ENCODE assay signal across 17 cellular contexts in the genomic region with DNA sequence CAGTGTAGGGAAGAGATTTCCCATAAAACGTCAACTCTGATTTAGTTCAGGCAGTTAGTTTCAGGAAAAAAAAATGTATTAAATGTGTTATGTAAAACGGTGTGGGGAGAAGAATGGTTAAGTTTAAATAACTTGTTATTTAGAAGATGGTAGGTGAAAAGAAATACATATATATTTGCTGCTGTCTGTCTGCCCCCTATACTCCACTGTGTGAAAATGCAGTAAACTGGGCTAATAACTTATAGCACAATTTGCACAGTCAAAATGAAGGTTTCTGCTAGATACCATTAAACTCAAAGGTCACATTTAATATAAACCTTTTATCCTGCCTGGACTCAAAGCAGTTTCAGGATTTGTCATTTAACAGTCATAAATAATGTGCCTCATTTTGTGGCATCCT.
DNase-seq lines count a peak whose midpoint lies in the region; ATAC-seq and TF ChIP-seq lines count a peak whose summit lies in the region.
"Had no signal": no experiment of that assay in that cellular context is flagged by ENCODE, and none has a peak within 500 bp of the region (broad histone marks: within the 10 kb centered on the region; RNA-seq: fewer than 3 reads in every experiment).

No MANE protein-coding gene starts in this region.

- peak; percentile 73 for ATAC-seq in HG03439 (IDR thresholded peaks at IDR 0.05; ENCODE audit: unreplicated experiment)
- ATAC-seq: activated CD8-positive, alpha-beta T cell treated with anti-CD3 and anti-CD28 coated beads, Interleukin-2, amount 10 ng/mL, durations not matched to agents 7 days and 5 days had no signal

- no peak overlapping the region for H3K4me2 ChIP-seq in SK-N-SH

- POLR2A ChIA-PET in SK-N-SH (lab: Yijun Ruan, JAX): no interaction called here

- DNase-seq in DMS53 (lab: John Stamatoyannopoulos, UW) (peak; percentile 0), DMS53 treated with DMSO at 0.1 percent for 48 hours (lab: John Stamatoyannopoulos, UW; ENCODE audit: unreplicated experiment) (no peak), SK-N-SH (no peak), osteocyte (ENCODE audit: extremely low spot score, unreplicated experiment) (no peak), NCI-H2196 (lab: John Stamatoyannopoulos, UW; ENCODE audit: unreplicated experiment) (no peak), SIG-M5 (lab: John Stamatoyannopoulos, UW) (no peak), mesothelial cell of epicardium (ENCODE audit: low spot score in 2 of 2, unreplicated experiment in 2 of 2) (no peak)
- DNase-seq: activated CD8-positive, alpha-beta T cell treated with anti-CD3 and anti-CD28 coated beads, Interleukin-2, amount 10 ng/mL, durations not matched to agents 7 days and 5 days; activated gamma-delta T cell; CD4-positive, alpha-beta T cell; NCI-H146; NCI-H524 treated with DMSO at 0.1 percent for 48 hours had no signal

- no peaks in the 10 kb centered on the region for H3K36me3 ChIP-seq in SK-N-SH (replicated peaks in 1 of 2; ENCODE audit: control insufficient read depth in 1 of 2, insufficient read depth in 2 of 2, low read length in 1 of 2)

- H3K4me1 Mint-ChIP-seq in osteocyte (ENCODE audit: unreplicated experiment): no peaks in the 10 kb centered on the region
- peaks cover 4% of the 10 kb centered on the region for H3K4me1 Mint-ChIP-seq in mesothelial cell of epicardium
- H3K4me1 Mint-ChIP-seq: memory B cell had no signal

- no peak for TF ChIP-seq EP300 in SK-N-SH (IDR thresholded peaks at IDR 0.05; ENCODE audit: borderline replicate concordance in 1 of 2, low read depth in 1 of 2, low read length in 1 of 2)

- H3K27ac Mint-ChIP-seq in osteocyte (ENCODE audit: unreplicated experiment) (no peak overlapping the region), mesothelial cell of epicardium (no peak overlapping the region)
- H3K27ac Mint-ChIP-seq: activated CD8-positive, alpha-beta T cell treated with anti-CD3 and anti-CD28 coated beads, Interleukin-2, amount 10 ng/mL, durations not matched to agents 7 days and 5 days; CD4-positive, alpha-beta T cell; memory B cell had no signal

- H3K4me1 ChIP-seq in SK-N-SH (ENCODE audit: control insufficient read depth in 1 of 2, insufficient read depth in 2 of 2, low read depth in 1 of 2, low read length in 1 of 2): peaks cover 0 to 8% of the 10 kb centered on the region in 2 experiments; a peak in 1 of 4 replicates

- no peaks in the 10 kb centered on the region for H3F3A ChIP-seq in SK-N-SH (replicated peaks; ENCODE audit: insufficient read depth)

- no peak overlapping the region for H3K9ac ChIP-seq in SK-N-SH

- CTCF ChIA-PET in SK-N-SH (lab: Yijun Ruan, JAX): interaction anchor here (2.0 kb wide), 1 partner anchor 23 kb away, joined by 4 read pairs; no protein-coding TSS in a partner anchor

- H3K4me3 Mint-ChIP-seq in osteocyte (ENCODE audit: unreplicated experiment) (no peak overlapping the region), mesothelial cell of epicardium (no peak overlapping the region)
- H3K4me3 Mint-ChIP-seq: activated CD8-positive, alpha-beta T cell treated with anti-CD3 and anti-CD28 coated beads, Interleukin-2, amount 10 ng/mL, durations not matched to agents 7 days and 5 days; CD4-positive, alpha-beta T cell; IgD-negative memory B cell; memory B cell had no signal

- 2% methylated on average over 2 of the region's 2 CpGs for WGBS in SK-N-SH (ENCODE audit: low lambda C conversion rate)

- H2AFZ ChIP-seq in SK-N-SH (ENCODE audit: low read depth): no peak overlapping the region

- H3K9me2 ChIP-seq in SK-N-SH: no peaks in the 10 kb centered on the region

- peak; percentile 23; the same call in 1 of the 2 replicates for TF ChIP-seq CTCF in SK-N-SH (IDR thresholded peaks at IDR 0.05)
- TF ChIP-seq CTCF in osteocyte (IDR thresholded peaks at IDR 0.05): peak; percentile 41
- TF ChIP-seq CTCF in mesothelial cell of epicardium (IDR thresholded peaks at IDR 0.05; ENCODE audit: unreplicated experiment): no peak

- H3K27me3 Mint-ChIP-seq in osteocyte (ENCODE audit: unreplicated experiment) (peaks cover 14% of the 10 kb centered on the region), mesothelial cell of epicardium (ENCODE audit: low read depth) (peaks cover 3% of the 10 kb centered on the region)
- H3K27me3 Mint-ChIP-seq: CD4-positive, alpha-beta T cell had no signal

- no peaks in the 10 kb centered on the region; the same call in 1 of the 2 replicates for H3K27me3 ChIP-seq in SK-N-SH (ENCODE audit: insufficient read depth)

- H3K9me3 Mint-ChIP-seq in osteocyte (ENCODE audit: unreplicated experiment) (no peaks in the 10 kb centered on the region), mesothelial cell of epicardium (no peaks in the 10 kb centered on the region)
- H3K9me3 Mint-ChIP-seq: memory B cell had no signal

- H3K27ac ChIP-seq in SK-N-SH (ENCODE audit: low read depth in 2 of 2, low read length in 1 of 2): no peak overlapping the region
- H3K27ac ChIP-seq: 22Rv1, skin epidermis had no signal

- H3K4me3 ChIP-seq in SK-N-SH (ENCODE audit: low read depth in 2 of 2, low read length in 1 of 2): no peak overlapping the region
- H3K4me3 ChIP-seq: skin epidermis had no signal

- H3K9me3 ChIP-seq in SK-N-SH: no peaks in the 10 kb centered on the region

- no peaks in the 10 kb centered on the region for H3K79me2 ChIP-seq in SK-N-SH (ENCODE audit: insufficient read depth)

- H3K36me3 Mint-ChIP-seq in osteocyte (ENCODE audit: unreplicated experiment): no peaks in the 10 kb centered on the region
- no peaks in the 10 kb centered on the region for H3K36me3 Mint-ChIP-seq in mesothelial cell of epicardium
- H3K36me3 Mint-ChIP-seq: IgD-negative memory B cell, memory B cell had no signal

- no peak; the same call in 1 of the 2 replicates for TF ChIP-seq RAD21 in SK-N-SH (IDR thresholded peaks at IDR 0.05; ENCODE audit: low read length)

- no peaks in the 10 kb centered on the region for H4K20me1 ChIP-seq in SK-N-SH (ENCODE audit: insufficient read depth)

TF ChIP-seq in SK-N-SH, 30 proteins besides CTCF, POLR2A, EP300 and RAD21:
- TF ChIP-seq SIN3A (IDR thresholded peaks at IDR 0.05; ENCODE audit: borderline replicate concordance, low read depth, low read length): no peak
- TF ChIP-seq MXI1 (IDR thresholded peaks at IDR 0.05; ENCODE audit: low read depth, low read length): no peak
- TF ChIP-seq TEAD4 (IDR thresholded peaks at IDR 0.05; ENCODE audit: borderline replicate concordance, insufficient read depth): no peak
- TF ChIP-seq, protein P1, sequence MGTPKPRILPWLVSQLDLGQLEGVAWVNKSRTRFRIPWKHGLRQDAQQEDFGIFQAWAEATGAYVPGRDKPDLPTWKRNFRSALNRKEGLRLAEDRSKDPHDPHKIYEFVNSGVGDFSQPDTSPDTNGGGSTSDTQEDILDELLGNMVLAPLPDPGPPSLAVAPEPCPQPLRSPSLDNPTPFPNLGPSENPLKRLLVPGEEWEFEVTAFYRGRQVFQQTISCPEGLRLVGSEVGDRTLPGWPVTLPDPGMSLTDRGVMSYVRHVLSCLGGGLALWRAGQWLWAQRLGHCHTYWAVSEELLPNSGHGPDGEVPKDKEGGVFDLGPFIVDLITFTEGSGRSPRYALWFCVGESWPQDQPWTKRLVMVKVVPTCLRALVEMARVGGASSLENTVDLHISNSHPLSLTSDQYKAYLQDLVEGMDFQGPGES (IDR thresholded peaks at IDR 0.05; ENCODE audit: low read depth, low read length): no peak
- no peak for TF ChIP-seq ELF1 (IDR thresholded peaks at IDR 0.05)
- no peak for TF ChIP-seq RXRA (IDR thresholded peaks at IDR 0.05; ENCODE audit: borderline replicate concordance, low read depth)
- TF ChIP-seq, protein P2, sequence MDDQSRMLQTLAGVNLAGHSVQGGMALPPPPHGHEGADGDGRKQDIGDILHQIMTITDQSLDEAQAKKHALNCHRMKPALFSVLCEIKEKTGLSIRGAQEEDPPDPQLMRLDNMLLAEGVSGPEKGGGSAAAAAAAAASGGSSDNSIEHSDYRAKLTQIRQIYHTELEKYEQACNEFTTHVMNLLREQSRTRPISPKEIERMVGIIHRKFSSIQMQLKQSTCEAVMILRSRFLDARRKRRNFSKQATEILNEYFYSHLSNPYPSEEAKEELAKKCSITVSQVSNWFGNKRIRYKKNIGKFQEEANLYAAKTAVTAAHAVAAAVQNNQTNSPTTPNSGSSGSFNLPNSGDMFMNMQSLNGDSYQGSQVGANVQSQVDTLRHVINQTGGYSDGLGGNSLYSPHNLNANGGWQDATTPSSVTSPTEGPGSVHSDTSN (IDR thresholded peaks at IDR 0.05): no peak
- TF ChIP-seq NFIC (IDR thresholded peaks at IDR 0.05; ENCODE audit: borderline replicate concordance): no peak
- no peak for TF ChIP-seq SMC3 (IDR thresholded peaks at IDR 0.05; ENCODE audit: low read depth, low read length)
- no peak for TF ChIP-seq RCOR1 (IDR thresholded peaks at IDR 0.05; ENCODE audit: low read length)
- TF ChIP-seq JUND (IDR thresholded peaks at IDR 0.05): no peak
- TF ChIP-seq TAF1 (IDR thresholded peaks at IDR 0.05; ENCODE audit: borderline replicate concordance, low read depth, low read length): no peak
- TF ChIP-seq FOSL2 (IDR thresholded peaks at IDR 0.05; ENCODE audit: borderline replicate concordance, low read depth): no peak
- TF ChIP-seq MEF2A (IDR thresholded peaks at IDR 0.05; ENCODE audit: borderline replicate concordance, low read depth): no peak
